29 cellular contexts compared by ENCODE assay signal in the genomic region with DNA sequence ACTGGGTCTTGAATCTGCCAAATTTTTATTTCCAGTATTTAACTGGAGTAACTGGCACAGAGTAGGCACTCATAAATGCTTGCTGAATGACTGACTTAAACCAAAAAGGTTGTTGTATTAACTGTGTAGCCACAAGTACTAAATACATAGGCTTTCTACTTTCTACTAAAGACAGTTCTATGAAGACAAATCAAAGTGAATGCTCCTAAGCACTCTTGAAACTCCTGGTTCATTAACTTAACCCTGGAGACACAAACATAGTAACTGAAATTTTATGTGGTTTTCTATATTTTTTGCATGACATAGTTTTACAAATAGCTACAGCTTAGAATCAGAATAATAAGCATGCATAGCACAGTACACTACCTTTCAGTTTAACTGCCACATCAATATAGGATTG.
"Had no signal": no experiment of that assay in that cellular context is flagged by ENCODE, and none has a peak within 500 bp of the region (broad histone marks: within the 10 kb centered on the region; RNA-seq: fewer than 3 reads in every experiment).

No MANE protein-coding gene starts in this region.

- H3K27ac ChIP-seq: esophagus squamous epithelium, heart right ventricle, left lung, neutrophil, pancreas, right lobe of liver, suprapubic skin, transverse colon, upper lobe of right lung, uterus had no signal

- H3K9me3 Mint-ChIP-seq: effector memory CD8-positive, alpha-beta T cell had no signal

- H3K27me3 ChIP-seq: esophagus squamous epithelium, heart right ventricle, left lung, neutrophil, pancreas, right lobe of liver, suprapubic skin, transverse colon, upper lobe of right lung, uterus had no signal

- DNase-seq: effector memory CD8-positive, alpha-beta T cell; erythroblast; esophagus squamous epithelium; foreskin melanocyte; glutamatergic neuron; heart right ventricle; hippocampal formation; left cardiac atrium; left lung; mesenchymal stem cell; mucosa of descending colon; naive B cell; pancreas; right lobe of liver; small intestine; stimulated activated CD4-positive, alpha-beta T cell treated with anti-CD3 and anti-CD28 coated beads, Interleukin-15, amount 100 ng/mL, for 24 hours; stimulated activated CD4-positive, alpha-beta T cell treated with anti-CD3 and anti-CD28 coated beads, Interleukin-4, amount 100 ng/mL, for 1 hour; stimulated activated CD8-positive, alpha-beta memory T cell treated with anti-CD3 and anti-CD28 coated beads, Interleukin-4, amount 100 ng/mL, for 48 hours; stimulated activated naive CD4-positive, alpha-beta T cell; stimulated activated naive CD8-positive, alpha-beta T cell treated with anti-CD3 and anti-CD28 coated beads, Interleukin-15, amount 100 ng/mL, for 72 hours; transverse colon; upper lobe of right lung; uterus had no signal

- H3K4me1 ChIP-seq: esophagus squamous epithelium, heart right ventricle, left lung, pancreas, right lobe of liver, suprapubic skin, transverse colon, upper lobe of right lung, uterus had no signal

- H3K27ac Mint-ChIP-seq: effector memory CD8-positive, alpha-beta T cell; mesothelial cell of epicardium; naive B cell; natural killer cell treated with Interleukin-12 subunit alpha and Interleukin-12 subunit beta and Interleukin-15 and Interleukin-18, amount 100 ng/mL, for 72 hours; progenitor cell of endocrine pancreas; stimulated activated naive CD8-positive, alpha-beta T cell treated with anti-CD3 and anti-CD28 coated beads, Interleukin-15, amount 100 ng/mL, for 72 hours had no signal

- H3K4me3 ChIP-seq: esophagus squamous epithelium, heart right ventricle, left lung, mucosa of descending colon, pancreas, right lobe of liver, suprapubic skin, transverse colon, upper lobe of right lung, uterus had no signal

- H3K36me3 ChIP-seq: left lung, neutrophil, pancreas, right lobe of liver, suprapubic skin, upper lobe of right lung, uterus had no signal

- H3K4me3 Mint-ChIP-seq: effector memory CD8-positive, alpha-beta T cell; mesothelial cell of epicardium; naive B cell; natural killer cell treated with Interleukin-12 subunit alpha and Interleukin-12 subunit beta and Interleukin-15 and Interleukin-18, amount 100 ng/mL, for 72 hours; neural crest cell; stimulated activated naive CD8-positive, alpha-beta T cell treated with anti-CD3 and anti-CD28 coated beads, Interleukin-15, amount 100 ng/mL, for 72 hours had no signal

- H3K4me1 Mint-ChIP-seq: mesothelial cell of epicardium, naive B cell, neural crest cell had no signal

- ATAC-seq: effector memory CD8-positive, alpha-beta T cell; heart right ventricle; left cardiac atrium; left lung; mucosa of descending colon; natural killer cell treated with Interleukin-12 subunit alpha and Interleukin-12 subunit beta and Interleukin-15 and Interleukin-18, amount 100 ng/mL, for 72 hours; pancreas; right lobe of liver; stimulated activated naive CD8-positive, alpha-beta T cell treated with anti-CD3 and anti-CD28 coated beads, Interleukin-15, amount 100 ng/mL, for 72 hours; upper lobe of right lung had no signal

- H3K9me3 ChIP-seq: esophagus squamous epithelium, mucosa of descending colon, neutrophil, pancreas, right lobe of liver, suprapubic skin, transverse colon, upper lobe of right lung, uterus had no signal

- H3K27me3 Mint-ChIP-seq: effector memory CD8-positive, alpha-beta T cell; naive B cell; natural killer cell treated with Interleukin-12 subunit alpha and Interleukin-12 subunit beta and Interleukin-15 and Interleukin-18, amount 100 ng/mL, for 72 hours; progenitor cell of endocrine pancreas; stimulated activated naive CD8-positive, alpha-beta T cell treated with anti-CD3 and anti-CD28 coated beads, Interleukin-15, amount 100 ng/mL, for 72 hours had no signal
